Comparison of ENCODE assay signal across 8 cellular contexts in genomic region chr4:56049428-56050212, GRCh38.
DNase-seq lines count a peak whose midpoint lies in the region; ATAC-seq and TF ChIP-seq lines count a peak whose summit lies in the region.

No MANE protein-coding gene starts in this region.

- no TSS peak for BruUV-seq in PC-9 (replicated peaks; lab: Mats Ljungman, UMichigan)

- 0 out of 2 replicates have a peak, but pooled peaks cover 1% of the 10 kb centered on the region for H3F3A ChIP-seq in DOHH2 (ENCODE audit: control insufficient read depth, insufficient read depth)
- H3F3A ChIP-seq in PC-9 (ENCODE audit: insufficient read depth, low read depth): no peaks in the 10 kb centered on the region

- H3K4me2 ChIP-seq in DOHH2 (ENCODE audit: low read length) (peak overlapping the region; percentile 78), PC-9 (peak overlapping the region; percentile 90)

- H2AFZ ChIP-seq in PC-9: peak overlapping the region; percentile 77

- DNase-seq in PC-9: peak in 1 of 2 experiments; percentile 9
- DNase-seq in brain microvascular endothelial cell: peak; percentile 10
- peak; percentile 48 for DNase-seq in iPS-NIHi7 (ENCODE audit: extremely low spot score)
- DNase-seq in skeletal muscle cell (ENCODE audit: low read depth): no peak
- no peak for DNase-seq in SIG-M5 (lab: John Stamatoyannopoulos, UW)

- H3K9me2 ChIP-seq in DOHH2 (replicated peaks; ENCODE audit: control insufficient read depth, low read length) (no peaks in the 10 kb centered on the region), PC-9 (ENCODE audit: insufficient read depth) (no peaks in the 10 kb centered on the region)

- ATAC-seq in GM19463 (IDR thresholded peaks at IDR 0.05; ENCODE audit: unreplicated experiment) (peak; percentile 31), HG03460 (IDR thresholded peaks at IDR 0.05; ENCODE audit: unreplicated experiment) (peak; percentile 34)

- H3K4me1 ChIP-seq in DOHH2 (ENCODE audit: control insufficient read depth, low read length): peaks cover 53% of the 10 kb centered on the region
- H3K4me1 ChIP-seq in PC-9 (replicated peaks; ENCODE audit: insufficient read depth): no peaks in the 10 kb centered on the region; the same call in 1 of the 2 replicates

- POLR2A ChIA-PET in PC-9 (lab: Charles Lee; ENCODE audit: unreplicated experiment): no interaction called here

- TF ChIP-seq CTCF in DOHH2 (IDR thresholded peaks at IDR 0.05; ENCODE audit: low read depth, low read length, poor library complexity, severe bottlenecking) (no peak), PC-9 (conservative IDR thresholded peaks at IDR 0.05) (no peak), brain microvascular endothelial cell (IDR thresholded peaks at IDR 0.05; ENCODE audit: low read depth, low read length, missing control alignments) (no peak)

- H3K27ac ChIP-seq in DOHH2 (ENCODE audit: low read depth, low read length) (peak overlapping the region; percentile 45), PC-9 (no peak overlapping the region), brain microvascular endothelial cell (no peak overlapping the region)

- CTCF ChIA-PET in PC-9 (lab: Charles Lee): no interaction called here

- in situ Hi-C loops in brain microvascular endothelial cell (cut with HindIII; ENCODE audit: low pct_ligation_motif_present, low sequenced_read_pairs): no loop called here

- intact Hi-C loops in PC-9 (cut with micrococcal nuclease; ENCODE audit: unreplicated experiment): no loop called here

- H3K9me3 ChIP-seq in DOHH2 (ENCODE audit: control insufficient read depth, insufficient read depth, low read length) (no peaks in the 10 kb centered on the region), PC-9 (ENCODE audit: insufficient read depth, low read depth) (no peaks in the 10 kb centered on the region)

- H3K4me3 ChIP-seq in DOHH2 (ENCODE audit: low read length) (peak overlapping the region; percentile 89), PC-9 (peak overlapping the region; percentile 57; the same call in 1 of the 2 replicates), brain microvascular endothelial cell (ENCODE audit: low read depth, low read length) (peak overlapping the region; percentile 75), skeletal muscle cell (ENCODE audit: low read depth, low read length) (peak overlapping the region; percentile 76)

- H3K36me3 ChIP-seq in DOHH2 (ENCODE audit: control insufficient read depth, low read length) (no peaks in the 10 kb centered on the region; the same call in 1 of the 2 replicates), PC-9 (ENCODE audit: low read depth) (no peaks in the 10 kb centered on the region), brain microvascular endothelial cell (replicated peaks) (no peaks in the 10 kb centered on the region)

- no peaks in the 10 kb centered on the region for H4K20me1 ChIP-seq in DOHH2 (ENCODE audit: control insufficient read depth, insufficient read depth, low read depth, low read length)
- no peaks in the 10 kb centered on the region for H4K20me1 ChIP-seq in PC-9 (ENCODE audit: insufficient read depth)

- peaks cover 42% of the 10 kb centered on the region for H3K79me2 ChIP-seq in DOHH2 (ENCODE audit: control insufficient read depth, low read length)
- H3K79me2 ChIP-seq in PC-9 (ENCODE audit: low read depth): no peaks in the 10 kb centered on the region

- H3K27me3 ChIP-seq in DOHH2 (ENCODE audit: control insufficient read depth, low read length) (no peaks in the 10 kb centered on the region), PC-9 (ENCODE audit: insufficient read depth, low read depth) (no peaks in the 10 kb centered on the region; the same call in 1 of the 2 replicates), brain microvascular endothelial cell (replicated peaks) (no peaks in the 10 kb centered on the region)

Comparison
In these comparisons a context has a peak if more than half of its experiments do, and no peak if none do; other contexts are left out.
1. DNase-seq: peak in brain microvascular endothelial cell (single experiment) and iPS-NIHi7 (single experiment); none in skeletal muscle cell (single experiment) and SIG-M5 (single experiment).
2. Peak in every context shown above with its lines, with median percentiles within 50 percentile points of each other: H3K4me3 ChIP-seq.